3 cellular contexts compared by ENCODE assay signal in genomic region chr15:38828031-38828532, GRCh38.
TF ChIP-seq lines count a peak whose summit lies in the region.

No MANE protein-coding gene starts in this region.

TF ChIP-seq in IMR-90, 13 proteins besides CTCF, POLR2A, EP300 and RAD21:
- TF ChIP-seq BHLHE40 (IDR thresholded peaks at IDR 0.05; ENCODE audit: low read depth, low read length) (no peak), SMC3 (IDR thresholded peaks at IDR 0.05; ENCODE audit: low read depth, low read length) (no peak), NFE2L2 (IDR thresholded peaks at IDR 0.05; ENCODE audit: low read depth, low read length) (no peak), RFX5 (IDR thresholded peaks at IDR 0.05; ENCODE audit: low read depth, low read length) (no peak), MAZ (IDR thresholded peaks at IDR 0.05; ENCODE audit: borderline replicate concordance, low read depth, low read length) (no peak), FOS (IDR thresholded peaks at IDR 0.05; ENCODE audit: low read depth, low read length) (no peak), CEBPB (IDR thresholded peaks at IDR 0.05; ENCODE audit: low read depth, low read length) (no peak), MAFK (IDR thresholded peaks at IDR 0.05; ENCODE audit: low read depth, low read length) (no peak), CHD1 (IDR thresholded peaks at IDR 0.05; ENCODE audit: low read depth, low read length) (no peak), MXI1 (IDR thresholded peaks at IDR 0.05; ENCODE audit: borderline replicate concordance, low read depth, low read length) (no peak), RCOR1 (IDR thresholded peaks at IDR 0.05; ENCODE audit: insufficient replicate concordance, low read length) (no peak)
- TF ChIP-seq, protein P1, sequence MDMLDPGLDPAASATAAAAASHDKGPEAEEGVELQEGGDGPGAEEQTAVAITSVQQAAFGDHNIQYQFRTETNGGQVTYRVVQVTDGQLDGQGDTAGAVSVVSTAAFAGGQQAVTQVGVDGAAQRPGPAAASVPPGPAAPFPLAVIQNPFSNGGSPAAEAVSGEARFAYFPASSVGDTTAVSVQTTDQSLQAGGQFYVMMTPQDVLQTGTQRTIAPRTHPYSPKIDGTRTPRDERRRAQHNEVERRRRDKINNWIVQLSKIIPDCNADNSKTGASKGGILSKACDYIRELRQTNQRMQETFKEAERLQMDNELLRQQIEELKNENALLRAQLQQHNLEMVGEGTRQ (IDR thresholded peaks at IDR 0.05; ENCODE audit: low read depth, low read length), result no peak

TF ChIP-seq in endothelial cell of umbilical vein, 7 proteins besides CTCF, POLR2A, EP300 and RAD21:
- TF ChIP-seq JUN (IDR thresholded peaks at IDR 0.05; ENCODE audit: borderline replicate concordance, insufficient read depth, insufficient read length, low read depth) (peak; percentile 91), GATA2 (IDR thresholded peaks at IDR 0.05; ENCODE audit: insufficient read depth, insufficient read length, low read depth, low read length) (peak; percentile 99), MYC (IDR thresholded peaks at IDR 0.05; ENCODE audit: low read depth, low read length) (no peak), FOS (IDR thresholded peaks at IDR 0.05; ENCODE audit: borderline replicate concordance, insufficient read depth, low read length) (peak; percentile 92), POLR2AphosphoS5 (IDR thresholded peaks at IDR 0.05; ENCODE audit: insufficient read depth, low read depth, low read length) (peak; percentile 90)
- TF ChIP-seq, protein P2, sequence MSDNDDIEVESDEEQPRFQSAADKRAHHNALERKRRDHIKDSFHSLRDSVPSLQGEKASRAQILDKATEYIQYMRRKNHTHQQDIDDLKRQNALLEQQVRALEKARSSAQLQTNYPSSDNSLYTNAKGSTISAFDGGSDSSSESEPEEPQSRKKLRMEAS (IDR thresholded peaks at IDR 0.05; ENCODE audit: insufficient read depth, insufficient read length), result peak; percentile 72

TF ChIP-seq in HEK293T, 16 proteins besides CTCF, POLR2A, EP300 and RAD21:
- TF ChIP-seq FOXK2 (IDR thresholded peaks at IDR 0.05) (no peak), CTBP1 (IDR thresholded peaks at IDR 0.05; ENCODE audit: borderline replicate concordance) (no peak), FOXA1 (IDR thresholded peaks at IDR 0.05) (no peak), L3MBTL2 (conservative IDR thresholded peaks at IDR 0.05) (no peak), SUZ12 (IDR thresholded peaks at IDR 0.05) (no peak)
